8 cellular contexts compared by ENCODE assay signal in the genomic region with DNA sequence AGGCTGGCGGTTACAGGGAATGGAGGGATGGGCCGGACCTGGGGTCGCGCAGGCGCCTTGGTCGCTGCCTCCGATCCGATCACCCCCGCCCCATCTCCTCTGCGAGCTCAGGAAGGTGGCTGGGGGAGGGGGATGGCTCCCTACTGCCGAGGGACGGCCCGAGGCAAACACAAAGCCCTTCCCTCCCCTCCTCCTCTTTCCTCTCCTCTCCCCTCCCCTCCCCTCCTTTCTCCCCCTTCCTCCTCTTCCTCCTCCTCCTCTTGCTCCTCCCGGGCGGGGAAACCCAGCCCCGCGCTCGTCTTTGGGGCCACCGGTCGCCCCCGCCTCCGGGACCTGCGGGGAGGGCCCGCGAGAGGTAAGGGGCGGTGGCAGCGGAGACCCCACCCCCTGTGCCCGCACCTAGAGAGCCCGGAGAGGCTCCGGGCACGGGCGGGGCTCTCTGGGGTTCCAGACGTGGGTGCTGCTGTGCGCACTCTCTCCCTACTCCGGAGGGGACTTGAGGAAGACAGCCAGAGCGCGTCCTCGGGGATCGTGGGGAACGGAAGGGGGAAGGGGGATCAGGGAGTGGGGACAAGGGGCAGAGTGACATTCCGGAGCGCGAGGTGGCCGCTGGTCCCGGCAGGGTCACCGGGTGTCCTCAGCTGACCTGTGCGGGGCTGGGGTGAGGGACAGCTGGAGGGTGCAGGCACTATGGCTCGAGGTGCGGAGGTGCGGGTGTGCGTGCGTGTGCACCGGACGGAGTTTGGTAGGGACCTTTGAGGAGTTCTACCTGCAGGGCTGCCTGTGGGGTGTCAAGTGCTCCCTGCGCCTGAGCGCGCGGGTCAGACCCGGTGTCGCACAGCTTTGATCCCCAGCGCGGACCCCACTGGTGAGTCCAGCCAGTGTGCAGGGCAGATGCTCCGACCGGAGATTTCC. TPM values are rescaled to one million over a fixed set of nuclear protein-coding genes. Genes with fewer than 3 reads are reported as not detected.
DNase-seq lines count a peak whose midpoint lies in the region; ATAC-seq and TF ChIP-seq lines count a peak whose summit lies in the region.

A gene with protein sequence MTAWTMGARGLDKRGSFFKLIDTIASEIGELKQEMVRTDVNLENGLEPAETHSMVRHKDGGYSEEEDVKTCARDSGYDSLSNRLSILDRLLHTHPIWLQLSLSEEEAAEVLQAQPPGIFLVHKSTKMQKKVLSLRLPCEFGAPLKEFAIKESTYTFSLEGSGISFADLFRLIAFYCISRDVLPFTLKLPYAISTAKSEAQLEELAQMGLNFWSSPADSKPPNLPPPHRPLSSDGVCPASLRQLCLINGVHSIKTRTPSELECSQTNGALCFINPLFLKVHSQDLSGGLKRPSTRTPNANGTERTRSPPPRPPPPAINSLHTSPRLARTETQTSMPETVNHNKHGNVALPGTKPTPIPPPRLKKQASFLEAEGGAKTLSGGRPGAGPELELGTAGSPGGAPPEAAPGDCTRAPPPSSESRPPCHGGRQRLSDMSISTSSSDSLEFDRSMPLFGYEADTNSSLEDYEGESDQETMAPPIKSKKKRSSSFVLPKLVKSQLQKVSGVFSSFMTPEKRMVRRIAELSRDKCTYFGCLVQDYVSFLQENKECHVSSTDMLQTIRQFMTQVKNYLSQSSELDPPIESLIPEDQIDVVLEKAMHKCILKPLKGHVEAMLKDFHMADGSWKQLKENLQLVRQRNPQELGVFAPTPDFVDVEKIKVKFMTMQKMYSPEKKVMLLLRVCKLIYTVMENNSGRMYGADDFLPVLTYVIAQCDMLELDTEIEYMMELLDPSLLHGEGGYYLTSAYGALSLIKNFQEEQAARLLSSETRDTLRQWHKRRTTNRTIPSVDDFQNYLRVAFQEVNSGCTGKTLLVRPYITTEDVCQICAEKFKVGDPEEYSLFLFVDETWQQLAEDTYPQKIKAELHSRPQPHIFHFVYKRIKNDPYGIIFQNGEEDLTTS (plus strand): TSS at position 286 of the 915 bp plus-strand sequence. CDS start 131,344 bp downstream, outside the sequence.

- no peaks in the 10 kb centered on the region for H3K27me3 ChIP-seq in breast epithelium
- H3K27me3 ChIP-seq in iPS DF 6.9 (ENCODE audit: control insufficient read depth, insufficient read depth, low read length), result peaks cover 3% of the 10 kb centered on the region; the same call in 1 of the 2 replicates

- H3K36me3 ChIP-seq in breast epithelium, result no peaks in the 10 kb centered on the region
- no peaks in the 10 kb centered on the region for H3K36me3 ChIP-seq in iPS DF 6.9 (ENCODE audit: control insufficient read depth, insufficient read depth, low read length)

- TF ChIP-seq POLR2A in breast epithelium (IDR thresholded peaks at IDR 0.05), result peak; percentile 49

- peaks cover 3 to 8% of the 10 kb centered on the region in 2 donors for H3K4me1 ChIP-seq in breast epithelium
- H3K4me1 ChIP-seq in iPS DF 6.9 (ENCODE audit: control insufficient read depth, insufficient read depth, low read length), result no peaks in the 10 kb centered on the region

- peak within 1 kb of the TSS; percentile 92 to 96 for H3K27ac ChIP-seq in breast epithelium
- no peak within 1 kb of the TSS for H3K27ac ChIP-seq in iPS DF 6.9 (ENCODE audit: low read length)

- H3K4me3 ChIP-seq in breast epithelium (peak within 1 kb of the TSS; percentile 66 to 94 (median 81)), iPS DF 6.9 (ENCODE audit: low read length) (peak within 1 kb of the TSS; percentile 78)

- no peak for ATAC-seq in HG03135 (IDR thresholded peaks at IDR 0.05; ENCODE audit: unreplicated experiment)
- ATAC-seq in GM19397 (IDR thresholded peaks at IDR 0.05; ENCODE audit: unreplicated experiment), result no peak

- H3K9me3 ChIP-seq in breast epithelium (no peaks in the 10 kb centered on the region), iPS DF 6.9 (ENCODE audit: control insufficient read depth, insufficient read depth, low read length) (no peaks in the 10 kb centered on the region)

- intact Hi-C loops in breast epithelium (cut with DNase I; ENCODE audit: low total_unique reads), result loop anchor here (1.0 kb wide), 1 partner anchor 27 kb away; no protein-coding TSS in a partner anchor

- DNase-seq in 8988T, result peak; percentile 93
- DNase-seq in H4 (ENCODE audit: low spot score), result peak; percentile 94
- peak; percentile 59 for DNase-seq in NCI-H524 treated with DMSO at 0.1 percent for 48 hours (lab: John Stamatoyannopoulos, UW)
- peak; percentile 89 to 94 for DNase-seq in breast epithelium (ENCODE audit: low spot score in 2 of 2)
- peak; percentile 91 for DNase-seq in iPS DF 6.9 (ENCODE audit: low read depth, low spot score)
- DNase-seq in pulmonary artery endothelial cell (ENCODE audit: low read depth, low spot score), result peak; percentile 69

- no peak for TF ChIP-seq CTCF in breast epithelium (IDR thresholded peaks at IDR 0.05)

- WGBS in iPS DF 6.9 (ENCODE audit: insufficient coverage, insufficient read length), result no CpG with 5 or more reads among the region's 64 CpGs

RNA-seq across cellular contexts. Expression of the gene that starts here (rescaled TPM):
- 13.7 and 18.5 TPM in 2 replicates for total RNA-seq in H4 (2014; rRNA removed; shearing (Covaris generic))
- total RNA-seq in breast epithelium (100 to 1,000 TPM in 2 of 3 donors, 10 to 100 TPM in 1; 82.7 to 114 (median 104) TPM), pulmonary artery endothelial cell (79.8 and 104 TPM in 2 replicates)
